Comparison of ENCODE assay signal across 8 cellular contexts in genomic region chr11:75214411-75214821, GRCh38. TPM values are rescaled to one million over a fixed set of nuclear protein-coding genes. Genes with fewer than 3 reads are reported as not detected.
DNase-seq lines count a peak whose midpoint lies in the region; ATAC-seq lines count a peak whose summit lies in the region.

No MANE protein-coding gene starts in this region.

- ATAC-seq in GM18867 (IDR thresholded peaks at IDR 0.05; ENCODE audit: unreplicated experiment), result no peak
- no peak for ATAC-seq in GM21360 (IDR thresholded peaks at IDR 0.05; ENCODE audit: unreplicated experiment)

- no peaks in the 10 kb centered on the region for H3K36me3 ChIP-seq in H7 (replicated peaks; ENCODE audit: control insufficient read depth, insufficient read depth, low read length)

- in situ Hi-C loops in ACHN (cut with HindIII; ENCODE audit: low pct_ligation_motif_present, low pct_unique_long_range_greater_than_20kb, low sequenced_read_pairs), result no loop called here

- no peak overlapping the region for H3K4me3 ChIP-seq in H7 (ENCODE audit: insufficient read depth, low read depth, low read length)

- peaks cover 3% of the 10 kb centered on the region; the same call in 1 of the 2 replicates for H3K27me3 ChIP-seq in H7 (ENCODE audit: control insufficient read depth, insufficient read depth, low read length)

- DNase-seq in ACHN (peak; percentile 81), H7 (peak; percentile 89), RPMI7951 (ENCODE audit: low read depth) (peak; percentile 72), activated T-helper 1 cell treated with Interleukin-2 at 50 U/mL for 16 hours (ENCODE audit: low read depth) (peak; percentile 55), globus pallidus (ENCODE audit: low spot score) (peak; percentile 35), pulmonary artery endothelial cell (ENCODE audit: low read depth, low spot score) (peak; percentile 40)

RNA-seq across cellular contexts. Expression of gene TPBGL, which starts 26.2 kb away (rescaled TPM):
- total RNA-seq in H7 (2014; rRNA removed; shearing (Covaris generic)), result not detected in 2 replicates
- total RNA-seq in RPMI7951 (2014; rRNA removed; shearing (Covaris generic)), result not detected in 2 replicates
- total RNA-seq in pulmonary artery endothelial cell, result under 0.01 and 0.07 TPM in 2 replicates

Comparison
In these comparisons a context has a peak if more than half of its experiments do, and no peak if none do; other contexts are left out.
1. DNase-seq: peak in every context shown above with its lines; median percentile 89 in H7; 81 in ACHN; 72 in RPMI7951; 55 in activated T-helper 1 cell treated with Interleukin-2 at 50 U/mL for 16 hours; 40 in pulmonary artery endothelial cell; 35 in globus pallidus.